ENCODE assay signal across 10 cellular contexts in the genomic region with DNA sequence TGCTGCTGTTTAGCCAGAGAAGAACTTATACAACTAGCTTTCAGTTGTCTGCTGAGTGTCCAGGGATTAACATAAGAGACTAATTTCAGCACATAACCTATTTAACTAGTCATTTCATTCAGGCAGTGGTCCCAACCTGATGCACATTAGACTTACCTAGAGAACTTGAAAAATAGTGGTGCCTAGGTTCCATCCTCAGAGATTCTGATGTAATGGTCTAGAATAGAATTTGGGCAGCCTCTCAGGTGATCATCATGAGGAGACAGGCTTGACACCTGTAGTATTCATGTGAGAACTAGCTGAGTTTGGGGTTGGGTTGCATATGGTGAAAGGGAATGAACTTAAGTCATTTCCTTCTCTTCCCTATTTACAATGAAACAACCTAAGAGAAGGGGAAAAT. TPM values are rescaled to one million over a fixed set of nuclear protein-coding genes. Genes with fewer than 3 reads are reported as not detected.
DNase-seq lines count a peak whose midpoint lies in the region; ATAC-seq, FAIRE-seq and TF ChIP-seq lines count a peak whose summit lies in the region.
"Had no signal": no experiment of that assay in that cellular context is flagged by ENCODE, and none has a peak within 500 bp of the region (broad histone marks: within the 10 kb centered on the region; RNA-seq: fewer than 3 reads in every experiment).

No MANE protein-coding gene starts in this region.

- peaks cover 55% of the 10 kb centered on the region for H3K4me1 Mint-ChIP-seq in activated CD4-positive, alpha-beta T cell treated with anti-CD3 and anti-CD28 coated beads for 36 hours
- peaks cover 8% of the 10 kb centered on the region for H3K4me1 Mint-ChIP-seq in activated CD4-positive, alpha-beta T cell treated with anti-CD3 and anti-CD28 coated beads, Interleukin-2, amount 10 ng/mL, durations not matched to agents 24 days and 14 days

- H3K9ac ChIP-seq in fibroblast of lung (ENCODE audit: insufficient read depth, low read length): no peak overlapping the region
- H3K9ac ChIP-seq: KMS-11 had no signal

- FAIRE-seq in urothelium cell line (lab: Jason Lieb, UNC): no peak

- no peak for DNase-seq in activated CD4-positive, alpha-beta T cell treated with anti-CD3 and anti-CD28 coated beads for 36 hours
- no peak for DNase-seq in activated CD4-positive, alpha-beta T cell treated with anti-CD3 and anti-CD28 coated beads, Interleukin-2, amount 10 ng/mL, durations not matched to agents 24 days and 14 days
- DNase-seq in fibroblast of lung (ENCODE audit: low read depth in 2 of 2) (no peak), urothelium cell line (ENCODE audit: low spot score) (no peak), HK-2 (ENCODE audit: unreplicated experiment) (no peak), NCI-H446 treated with DMSO at 0.1 percent for 48 hours (lab: John Stamatoyannopoulos, UW) (no peak)
- DNase-seq: aorta had no signal

- CTCF ChIA-PET in activated CD4-positive, alpha-beta T cell treated with anti-CD3 and anti-CD28 coated beads for 36 hours (lab: Charles Lee): interaction anchor here (0.7 to 1.2 kb wide), 3 partner anchors 10 to 24 kb away, joined by 3 to 4 read pairs (median 4); partner anchors contain the start of genes CNST and TFB2M

- no peak overlapping the region for H3K4me3 Mint-ChIP-seq in activated CD4-positive, alpha-beta T cell treated with anti-CD3 and anti-CD28 coated beads for 36 hours
- no peak overlapping the region for H3K4me3 Mint-ChIP-seq in activated CD4-positive, alpha-beta T cell treated with anti-CD3 and anti-CD28 coated beads, Interleukin-2, amount 10 ng/mL, durations not matched to agents 24 days and 14 days

- POLR2A ChIA-PET in activated CD4-positive, alpha-beta T cell treated with anti-CD3 and anti-CD28 coated beads for 36 hours (lab: Charles Lee): no interaction called here

- no peaks in the 10 kb centered on the region for H4K20me1 ChIP-seq in fibroblast of lung (ENCODE audit: control insufficient read depth, extremely low read depth, insufficient read depth, low read length)

- no peak overlapping the region for H2AFZ ChIP-seq in fibroblast of lung (ENCODE audit: low read length)

- peaks cover 2% of the 10 kb centered on the region for H3K9me3 Mint-ChIP-seq in activated CD4-positive, alpha-beta T cell treated with anti-CD3 and anti-CD28 coated beads for 36 hours (ENCODE audit: low read depth)
- no peaks in the 10 kb centered on the region for H3K9me3 Mint-ChIP-seq in activated CD4-positive, alpha-beta T cell treated with anti-CD3 and anti-CD28 coated beads, Interleukin-2, amount 10 ng/mL, durations not matched to agents 24 days and 14 days

- H3K27ac ChIP-seq in fibroblast of lung (ENCODE audit: insufficient read depth, low read length): peak overlapping the region; percentile 11
- H3K27ac ChIP-seq: KMS-11 had no signal

- H3K4me3 ChIP-seq in fibroblast of lung (replicated peaks in 1 of 4; ENCODE audit: control extremely low read depth in 1 of 4, insufficient read depth in 1 of 4, low read depth in 3 of 4, low read length in 4 of 4): no peak overlapping the region

- ATAC-seq in activated CD4-positive, alpha-beta T cell treated with anti-CD3 and anti-CD28 coated beads for 36 hours: peak; percentile 18
- peak; percentile 43 for ATAC-seq in GM21576 (IDR thresholded peaks at IDR 0.05; ENCODE audit: unreplicated experiment)
- peak; percentile 18 for ATAC-seq in HG03103 (IDR thresholded peaks at IDR 0.05; ENCODE audit: low read depth, unreplicated experiment)

- H3K27me3 ChIP-seq in fibroblast of lung (ENCODE audit: control insufficient read depth, insufficient read depth, low read length): no peaks in the 10 kb centered on the region

- peaks cover 46% of the 10 kb centered on the region for H3K79me2 ChIP-seq in fibroblast of lung (ENCODE audit: control insufficient read depth, insufficient read depth, low read length)

- no peaks in the 10 kb centered on the region for H3K27me3 Mint-ChIP-seq in activated CD4-positive, alpha-beta T cell treated with anti-CD3 and anti-CD28 coated beads for 36 hours
- no peaks in the 10 kb centered on the region for H3K27me3 Mint-ChIP-seq in activated CD4-positive, alpha-beta T cell treated with anti-CD3 and anti-CD28 coated beads, Interleukin-2, amount 10 ng/mL, durations not matched to agents 24 days and 14 days

- intact Hi-C loops in activated CD4-positive, alpha-beta T cell treated with anti-CD3 and anti-CD28 coated beads for 36 hours (cut with DNase I, micrococcal nuclease): no loop called here
- intact Hi-C loops in activated CD4-positive, alpha-beta T cell treated with anti-CD3 and anti-CD28 coated beads, Interleukin-2, amount 10 ng/mL, durations not matched to agents 24 days and 14 days (cut with micrococcal nuclease): no loop called here

- peak overlapping the region; percentile 59 for H3K27ac Mint-ChIP-seq in activated CD4-positive, alpha-beta T cell treated with anti-CD3 and anti-CD28 coated beads for 36 hours
- H3K27ac Mint-ChIP-seq in activated CD4-positive, alpha-beta T cell treated with anti-CD3 and anti-CD28 coated beads, Interleukin-2, amount 10 ng/mL, durations not matched to agents 24 days and 14 days: no peak overlapping the region

- peaks cover 16% of the 10 kb centered on the region for H3K4me1 ChIP-seq in fibroblast of lung (ENCODE audit: control insufficient read depth, extremely low read depth, insufficient read depth, low read length)

- no peak overlapping the region for H3K4me2 ChIP-seq in fibroblast of lung (ENCODE audit: extremely low read depth, insufficient read depth, low read length)
- H3K4me2 ChIP-seq: KMS-11 had no signal

- TF ChIP-seq CTCF in fibroblast of lung (conservative IDR thresholded peaks at IDR 0.05 in 1 of 2, IDR thresholded peaks at IDR 0.05 in 1 of 2; ENCODE audit: low read depth in 1 of 2, low read length in 2 of 2): no peak

- no peaks in the 10 kb centered on the region for H3K36me3 ChIP-seq in fibroblast of lung (ENCODE audit: control insufficient read depth, insufficient read depth, low read length)

- no peaks in the 10 kb centered on the region for H3K9me3 ChIP-seq in fibroblast of lung (ENCODE audit: control insufficient read depth, insufficient read depth, low read depth, low read length)

- H3K36me3 Mint-ChIP-seq in activated CD4-positive, alpha-beta T cell treated with anti-CD3 and anti-CD28 coated beads for 36 hours (ENCODE audit: low read depth): peaks cover 34% of the 10 kb centered on the region
- H3K36me3 Mint-ChIP-seq in activated CD4-positive, alpha-beta T cell treated with anti-CD3 and anti-CD28 coated beads, Interleukin-2, amount 10 ng/mL, durations not matched to agents 24 days and 14 days (ENCODE audit: low read depth): peaks cover 29% of the 10 kb centered on the region

RNA-seq across cellular contexts. Expression of gene CNST, which starts 24.8 kb away (rescaled TPM):
- total RNA-seq in activated CD4-positive, alpha-beta T cell treated with anti-CD3 and anti-CD28 coated beads for 36 hours: 10 to 100 TPM; 23.6 to 24.2 TPM
- 26.4 and 28.5 TPM in 2 replicates for total RNA-seq in activated CD4-positive, alpha-beta T cell treated with anti-CD3 and anti-CD28 coated beads, Interleukin-2, amount 10 ng/mL, durations not matched to agents 24 days and 14 days
- 20.0 and 26.9 TPM in 2 replicates for total RNA-seq in fibroblast of lung
- 20.2 and 33.9 TPM in 2 replicates for polyA plus RNA-seq in fibroblast of lung
- 12.6 and 18.7 TPM in 2 replicates for polyA plus RNA-seq in fibroblast of lung (2012)
- 5.6 and 11.3 TPM in 2 replicates for polyA minus RNA-seq in fibroblast of lung (ENCODE audit: low replicate concordance)

RNA-seq across cellular contexts. Expression of gene TFB2M, which starts 25.0 kb away (rescaled TPM):
- 10 to 100 TPM; 14.1 to 17.3 TPM for total RNA-seq in activated CD4-positive, alpha-beta T cell treated with anti-CD3 and anti-CD28 coated beads for 36 hours
- 24.3 and 26.5 TPM in 2 replicates for total RNA-seq in activated CD4-positive, alpha-beta T cell treated with anti-CD3 and anti-CD28 coated beads, Interleukin-2, amount 10 ng/mL, durations not matched to agents 24 days and 14 days
- total RNA-seq in fibroblast of lung: 14.9 and 15.9 TPM in 2 replicates
- 20.1 and 22.3 TPM in 2 replicates for polyA plus RNA-seq in fibroblast of lung
- 12.9 and 14.7 TPM in 2 replicates for polyA plus RNA-seq in fibroblast of lung (2012)
- 0.94 and 1.4 TPM in 2 replicates for polyA minus RNA-seq in fibroblast of lung (ENCODE audit: low replicate concordance)
